ENCODE assay signal across 9 cellular contexts in the genomic region with DNA sequence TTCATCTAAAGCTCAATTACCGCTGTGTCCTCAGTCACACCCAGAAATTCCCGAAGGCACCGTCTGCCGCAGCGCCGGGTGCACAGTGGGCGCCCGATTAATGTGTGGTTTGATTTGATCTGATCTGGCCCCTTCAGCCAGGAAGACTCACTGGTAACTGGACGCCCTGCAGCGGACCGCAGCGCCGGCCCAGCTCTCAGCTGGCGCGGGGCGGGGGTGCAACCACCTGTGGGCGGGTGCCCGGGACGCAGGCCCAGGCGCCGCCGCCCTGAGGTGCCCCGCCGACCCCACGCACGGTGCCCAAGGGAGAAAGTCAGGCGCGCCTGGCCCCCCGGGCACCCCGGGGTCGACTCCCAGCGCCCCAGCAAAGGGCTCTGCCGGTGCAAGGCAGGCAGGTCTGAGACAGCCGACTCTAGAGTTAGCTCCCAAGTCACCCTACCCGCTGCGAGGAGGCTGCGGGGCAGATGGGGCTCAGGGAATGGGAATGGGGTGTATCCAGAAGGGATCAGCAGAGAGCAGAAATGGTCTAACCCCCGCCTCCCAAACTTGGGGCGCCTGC. TPM values are rescaled to one million over a fixed set of nuclear protein-coding genes. Genes with fewer than 3 reads are reported as not detected.
DNase-seq lines count a peak whose midpoint lies in the region; ATAC-seq and TF ChIP-seq lines count a peak whose summit lies in the region.
"Had no signal": no experiment of that assay in that cellular context is flagged by ENCODE, and none has a peak within 500 bp of the region (broad histone marks: within the 10 kb centered on the region; RNA-seq: fewer than 3 reads in every experiment).

No MANE protein-coding gene starts in this region.

- no peak for TF ChIP-seq EP300 in upper lobe of left lung (IDR thresholded peaks at IDR 0.05)

- ATAC-seq in Right ventricle myocardium inferior = no peak
- peak in 1 of 2 donors; percentile 29 for ATAC-seq in upper lobe of left lung (ENCODE audit: low FRiP score in 2 of 2)
- ATAC-seq in HG03342 (IDR thresholded peaks at IDR 0.05; ENCODE audit: unreplicated experiment) = no peak
- ATAC-seq: activated naive CD4-positive, alpha-beta T cell treated with anti-CD3 and anti-CD28 coated beads, Interleukin-2, amount 50 U/mL, for 72 hours had no signal

- H3K9me3 ChIP-seq in adipocyte (ENCODE audit: control insufficient read depth, low read length) (no peaks in the 10 kb centered on the region), upper lobe of left lung (no peaks in the 10 kb centered on the region)

- peak overlapping the region in 3 of 4 donors; percentile 17 to 44 (median 37) for H3K27ac ChIP-seq in upper lobe of left lung

- intact Hi-C loops in Right ventricle myocardium inferior (cut with DNase I) = loop anchor here (5.0 kb wide), 1 partner anchor 137 kb away; no protein-coding TSS in a partner anchor
- intact Hi-C loops in cardiac septum (cut with DNase I) = loop anchor here (5.0 kb wide), 1 partner anchor 127 kb away; no protein-coding TSS in a partner anchor

- peak overlapping the region; percentile 26 for H3K9ac ChIP-seq in adipocyte (ENCODE audit: low read length)

- no peak for TF ChIP-seq CTCF in upper lobe of left lung (IDR thresholded peaks at IDR 0.05)

- DNase-seq in Right ventricle myocardium inferior (ENCODE audit: missing footprints) (peak; percentile 15), cardiac septum (ENCODE audit: low spot score) (no peak), adipocyte (ENCODE audit: low read depth) (no peak), left kidney (ENCODE audit: low read depth, low spot score) (peak; percentile 57), upper lobe of left lung (peak; percentile 47 to 88), NAMALWA (ENCODE audit: low spot score) (no peak), medulla oblongata (ENCODE audit: extremely low spot score) (no peak)

- H3K4me1 ChIP-seq in adipocyte (ENCODE audit: control insufficient read depth, insufficient read depth, low read length) (peaks cover 14% of the 10 kb centered on the region), upper lobe of left lung (peaks cover 5 to 32% (median 20%) of the 10 kb centered on the region in 4 donors)

- H3K4me3 ChIP-seq in adipocyte (ENCODE audit: low read length) = peak overlapping the region; percentile 70
- peak overlapping the region in 3 of 4 donors; percentile 52 to 58 (median 53) for H3K4me3 ChIP-seq in upper lobe of left lung

- TF ChIP-seq POLR2A in upper lobe of left lung (IDR thresholded peaks at IDR 0.05) = peak in 1 of 4 donors; percentile 27

- 9 to 31% methylated on average over 9 to 33 of the region's 39 CpGs for WGBS in upper lobe of left lung, 2 donors

- H3K27me3 ChIP-seq in adipocyte (replicated peaks; ENCODE audit: control insufficient read depth, insufficient read depth, low read length) = peaks cover 45% of the 10 kb centered on the region
- peaks cover 0 to 12% (median 6%) of the 10 kb centered on the region in 4 donors for H3K27me3 ChIP-seq in upper lobe of left lung

- H3K36me3 ChIP-seq in adipocyte (ENCODE audit: control insufficient read depth, insufficient read depth, low read length, severe bottlenecking) (no peaks in the 10 kb centered on the region), upper lobe of left lung (no peaks in the 10 kb centered on the region)

RNA-seq across cellular contexts. Expression of gene EPB41L4B, which starts 1.7 kb away (rescaled TPM):
- total RNA-seq in Right ventricle myocardium inferior = 8.1 TPM
- 1.5 TPM for total RNA-seq in cardiac septum
- 10 to 100 TPM in 3 of 6 donors, 1 to 10 TPM in 3; 8.3 to 28.0 (median 10.9) TPM for total RNA-seq in upper lobe of left lung

Comparison
In these comparisons a context has a peak if more than half of its experiments do, and no peak if none do; other contexts are left out.
1. DNase-seq: peak in Right ventricle myocardium inferior (single experiment), left kidney (single experiment) and upper lobe of left lung (2 of 2); none in cardiac septum (single experiment), adipocyte (single experiment), NAMALWA (single experiment) and medulla oblongata (single experiment).